1 cellular context compared by ENCODE assay signal in genomic region chr3:15305366-15305844, GRCh38.
TF ChIP-seq lines count a peak whose summit lies in the region.

No MANE protein-coding gene starts in this region.

TF ChIP-seq in WTC11, 78 proteins besides CTCF, POLR2A, EP300 and RAD21 (continued from another document):
- TF ChIP-seq RELA (CRISPR knock-in tag; IDR thresholded peaks at IDR 0.05; ENCODE audit: borderline replicate concordance) (no peak), FOXJ3 (CRISPR knock-in tag; IDR thresholded peaks at IDR 0.05; ENCODE audit: borderline replicate concordance) (no peak), ZNF317 (CRISPR knock-in tag; IDR thresholded peaks at IDR 0.05; ENCODE audit: borderline replicate concordance, low read depth) (no peak)
